9 cellular contexts compared by ENCODE assay signal in genomic region chr12:106974525-106974924, GRCh38. TPM values are rescaled to one million over a fixed set of nuclear protein-coding genes. Genes with fewer than 3 reads are reported as not detected.
DNase-seq lines count a peak whose midpoint lies in the region; ATAC-seq and TF ChIP-seq lines count a peak whose summit lies in the region.
"Had no signal": no experiment of that assay in that cellular context is flagged by ENCODE, and none has a peak within 500 bp of the region (broad histone marks: within the 10 kb centered on the region; RNA-seq: fewer than 3 reads in every experiment).

No MANE protein-coding gene starts in this region.

- H3K27ac ChIP-seq in esophagus squamous epithelium = no peak overlapping the region

- peaks cover 0 to 52% (median 9%) of the 10 kb centered on the region in 3 donors for H3K4me1 ChIP-seq in esophagus squamous epithelium

- intact Hi-C loops in esophagus squamous epithelium (cut with DNase I) = no loop called here

- peak; percentile 91 for ATAC-seq in GM19351 (IDR thresholded peaks at IDR 0.05; ENCODE audit: unreplicated experiment)
- ATAC-seq in HG03135 (IDR thresholded peaks at IDR 0.05; ENCODE audit: unreplicated experiment) = peak; percentile 79

- TF ChIP-seq POLR2A in esophagus squamous epithelium (IDR thresholded peaks at IDR 0.05) = no peak

- H3K4me3 ChIP-seq in esophagus squamous epithelium = no peak overlapping the region

- DNase-seq in COLO668 (lab: John Stamatoyannopoulos, UW; ENCODE audit: unreplicated experiment) (peak; percentile 41), glomerular visceral epithelial cell (ENCODE audit: extremely low spot score) (peak; percentile 54), T-helper 1 cell (no peak), NOMO-1 treated with DMSO at 0.1 percent for 48 hours (lab: John Stamatoyannopoulos, UW; ENCODE audit: unreplicated experiment) (no peak), esophagus squamous epithelium (lab: John Stamatoyannopoulos, UW) (no peak), HEK293T (ENCODE audit: extremely low spot score) (no peak)
- DNase-seq: NCI-H2081 treated with DMSO at 0.1 percent for 48 hours had no signal

- POLR2A ChIA-PET in HEK293T (lab: Yijun Ruan, JAX) = no interaction called here

- no peak for TF ChIP-seq CTCF in esophagus squamous epithelium (IDR thresholded peaks at IDR 0.05)

- no peaks in the 10 kb centered on the region for H3K9me3 ChIP-seq in esophagus squamous epithelium

- 64 to 79% methylated on average over 3 of the region's 3 CpGs for WGBS in esophagus squamous epithelium, 2 donors

- CTCF ChIA-PET in HEK293T (lab: Yijun Ruan, JAX) = no interaction called here

- H3K36me3 ChIP-seq in esophagus squamous epithelium = peaks cover 0 to 25% (median 0%) of the 10 kb centered on the region in 3 donors

- H3K27me3 ChIP-seq in esophagus squamous epithelium = no peaks in the 10 kb centered on the region

TF ChIP-seq in HEK293T, 16 proteins besides CTCF, POLR2A, EP300 and RAD21:
- no peak for TF ChIP-seq HDGF (IDR thresholded peaks at IDR 0.05; ENCODE audit: borderline replicate concordance)
- TF ChIP-seq FOXM1 (IDR thresholded peaks at IDR 0.05; ENCODE audit: borderline replicate concordance) = no peak
- TF ChIP-seq BHLHE40 (IDR thresholded peaks at IDR 0.05; ENCODE audit: borderline replicate concordance) = no peak
- TF ChIP-seq PKNOX1 (IDR thresholded peaks at IDR 0.05) = no peak
TF ChIP-seq in HEK293T: peak in this region for 0.

RNA-seq across cellular contexts. Expression of gene MTERF2, which starts 12.4 kb away (rescaled TPM):
- 1 to 10 TPM; 2.7 to 9.5 (median 4.2) TPM for total RNA-seq in esophagus squamous epithelium

RNA-seq across cellular contexts. Expression of gene TMEM263, which starts 18.8 kb away (rescaled TPM):
- total RNA-seq in esophagus squamous epithelium = 10 to 100 TPM in 2 of 4 donors, 1 to 10 TPM in 2; 5.1 to 12.0 (median 8.6) TPM

Comparison
In these comparisons a context has a peak if more than half of its experiments do, and no peak if none do; other contexts are left out.
1. DNase-seq: peak in COLO668 (single experiment) and glomerular visceral epithelial cell (single experiment); none in T-helper 1 cell (0 of 5), NOMO-1 treated with DMSO at 0.1 percent for 48 hours (single experiment), esophagus squamous epithelium (single experiment) and HEK293T (single experiment).